19 cellular contexts compared by ENCODE assay signal in the genomic region with DNA sequence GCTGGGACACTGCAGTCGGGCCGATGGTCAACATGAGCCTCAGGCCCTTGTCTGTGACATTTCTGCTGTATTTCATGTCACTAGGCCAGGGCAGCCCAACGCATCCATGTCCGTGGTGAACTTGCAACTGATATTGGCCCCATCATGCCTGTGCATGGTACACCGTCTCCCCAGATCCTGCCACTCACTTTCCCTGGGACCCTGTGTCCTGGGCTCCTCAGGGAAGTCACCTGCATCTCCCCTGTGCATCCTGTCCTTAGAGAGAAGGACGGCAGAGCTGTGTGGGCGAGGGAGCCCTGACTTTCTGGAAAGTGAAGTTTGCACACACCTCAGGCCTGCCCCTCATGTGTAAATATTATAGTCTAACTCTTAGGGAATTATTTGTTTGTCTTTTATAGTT.
DNase-seq lines count a peak whose midpoint lies in the region; TF ChIP-seq lines count a peak whose summit lies in the region.
"Had no signal": no experiment of that assay in that cellular context is flagged by ENCODE, and none has a peak within 500 bp of the region (broad histone marks: within the 10 kb centered on the region; RNA-seq: fewer than 3 reads in every experiment).

No MANE protein-coding gene starts in this region.

- H3K56ac ChIP-seq in mesendoderm (ENCODE audit: low read length), result peak overlapping the region; percentile 80

- H3K4me2 ChIP-seq in mesendoderm (ENCODE audit: low read length), result no peak overlapping the region
- no peak overlapping the region for H3K4me2 ChIP-seq in osteoblast (ENCODE audit: insufficient read depth, low read length)

- no peak overlapping the region for H2BK5ac ChIP-seq in mesendoderm (ENCODE audit: low read length)

- no peaks in the 10 kb centered on the region for H3K9me3 ChIP-seq in osteoblast (ENCODE audit: low read depth, low read length)
- H3K9me3 ChIP-seq: BLaER1, HAP-1 had no signal

- H3K27ac Mint-ChIP-seq in activated naive CD8-positive, alpha-beta T cell treated with anti-CD3 and anti-CD28 coated beads for 36 hours, result no peak overlapping the region
- H3K27ac Mint-ChIP-seq: B cell; CD4-positive, CD25-positive, alpha-beta regulatory T cell; CD8-positive, alpha-beta T cell; HFFc6 had no signal

- no peaks in the 10 kb centered on the region for H3K79me1 ChIP-seq in mesendoderm (ENCODE audit: low read length)

- no peaks in the 10 kb centered on the region for H3K9me3 Mint-ChIP-seq in activated naive CD8-positive, alpha-beta T cell treated with anti-CD3 and anti-CD28 coated beads for 36 hours
- H3K9me3 Mint-ChIP-seq: CD8-positive, alpha-beta T cell; HFFc6 had no signal

- peak overlapping the region; percentile 81; the same call in 1 of the 2 replicates for H3K27ac ChIP-seq in RWPE1
- no peak overlapping the region for H3K27ac ChIP-seq in mesendoderm (ENCODE audit: low read depth, low read length)
- H3K27ac ChIP-seq in osteoblast (ENCODE audit: low read depth, low read length), result no peak overlapping the region
- H3K27ac ChIP-seq: BLaER1, C4-2B had no signal

- H4K20me1 ChIP-seq in osteoblast (ENCODE audit: insufficient read depth, low read length), result no peaks in the 10 kb centered on the region
- H4K20me1 ChIP-seq: BLaER1 had no signal

- H3K79me2 ChIP-seq in mesendoderm (ENCODE audit: control insufficient read depth, insufficient read depth, low read length) (no peaks in the 10 kb centered on the region), osteoblast (ENCODE audit: insufficient read depth, low read length) (no peaks in the 10 kb centered on the region)

- H3K4ac ChIP-seq in mesendoderm (ENCODE audit: low read depth, low read length), result no peak overlapping the region

- no peak overlapping the region for H3K9ac ChIP-seq in mesendoderm (ENCODE audit: low read length)
- H3K9ac ChIP-seq: BLaER1 had no signal

- H3K27me3 Mint-ChIP-seq in activated naive CD8-positive, alpha-beta T cell treated with anti-CD3 and anti-CD28 coated beads for 36 hours, result no peaks in the 10 kb centered on the region

- no peak overlapping the region for H2BK120ac ChIP-seq in mesendoderm (ENCODE audit: low read depth, low read length)

- peaks cover 13% of the 10 kb centered on the region for H3K4me1 ChIP-seq in mesendoderm (ENCODE audit: control insufficient read depth, low read depth, low read length)
- H3K4me1 ChIP-seq in osteoblast (ENCODE audit: insufficient read depth, low read length), result peaks cover 19% of the 10 kb centered on the region
- H3K4me1 ChIP-seq: HAP-1 had no signal

- H2BK15ac ChIP-seq in mesendoderm (replicated peaks; ENCODE audit: low read depth), result no peak overlapping the region

- DNase-seq in RWPE1 (ENCODE audit: low spot score), result no peak
- no peak for DNase-seq in mesendoderm
- peak; percentile 15 for DNase-seq in osteoblast (ENCODE audit: insufficient read length, low spot score, missing footprints)
- DNase-seq in activated naive CD8-positive, alpha-beta T cell treated with anti-CD3 and anti-CD28 coated beads for 36 hours, result no peak
- no peak for DNase-seq in AG08396 (ENCODE audit: low spot score)
- no peak for DNase-seq in central memory CD4-positive, alpha-beta T cell
- DNase-seq: CD4-positive, CD25-positive, alpha-beta regulatory T cell; CD8-positive, alpha-beta T cell; DMS 273 treated with DMSO at 0.1 percent for 48 hours; DMS79; EL; GDM1; GOT3; HFFc6 had no signal

- no peak overlapping the region for H2AFZ ChIP-seq in osteoblast (ENCODE audit: low read length)

- no CpG with 5 or more reads among the region's 7 CpGs for WGBS in mesendoderm (ENCODE audit: extremely low coverage, insufficient coverage, low lambda C conversion rate)

- no peaks in the 10 kb centered on the region for H3K4me1 Mint-ChIP-seq in activated naive CD8-positive, alpha-beta T cell treated with anti-CD3 and anti-CD28 coated beads for 36 hours
- H3K4me1 Mint-ChIP-seq: B cell; CD4-positive, CD25-positive, alpha-beta regulatory T cell had no signal

- CTCF ChIA-PET in RWPE1 (lab: Yijun Ruan, JAX), result interaction anchor here (0.6 to 0.7 kb wide), 2 partner anchors 28 to 180 kb away, joined by 3 read pairs; no protein-coding TSS in a partner anchor

- H3K36me3 ChIP-seq in mesendoderm (ENCODE audit: control insufficient read depth, insufficient read depth, low read length) (no peaks in the 10 kb centered on the region), osteoblast (ENCODE audit: insufficient read depth, low read length) (no peaks in the 10 kb centered on the region)
- H3K36me3 ChIP-seq: BLaER1, HAP-1 had no signal

- H4K8ac ChIP-seq in mesendoderm (ENCODE audit: low read depth, low read length), result no peak overlapping the region

- H3K36me3 Mint-ChIP-seq in activated naive CD8-positive, alpha-beta T cell treated with anti-CD3 and anti-CD28 coated beads for 36 hours, result no peaks in the 10 kb centered on the region
- H3K36me3 Mint-ChIP-seq: CD4-positive, CD25-positive, alpha-beta regulatory T cell; CD8-positive, alpha-beta T cell had no signal

- no peak overlapping the region for H4K5ac ChIP-seq in mesendoderm (ENCODE audit: low read length)

- TF ChIP-seq CTCF in RWPE1 (conservative IDR thresholded peaks at IDR 0.05; ENCODE audit: low read depth), result no peak
- no peak for TF ChIP-seq CTCF in osteoblast (IDR thresholded peaks at IDR 0.05; ENCODE audit: extremely low read depth, low read depth, low read length)

- POLR2A ChIA-PET in RWPE1 (lab: Yijun Ruan, JAX; ENCODE audit: low non-redundant PET), result no interaction called here

- H3K27me3 ChIP-seq in mesendoderm (ENCODE audit: insufficient read depth, low read length, poor library complexity) (no peaks in the 10 kb centered on the region), osteoblast (ENCODE audit: insufficient read depth, low read length) (no peaks in the 10 kb centered on the region)
- H3K27me3 ChIP-seq: BLaER1 had no signal

- no peak overlapping the region for H3K23ac ChIP-seq in mesendoderm (ENCODE audit: low read length)

- peak overlapping the region; percentile 93 for H2AK5ac ChIP-seq in mesendoderm (ENCODE audit: low read length)

- no peak overlapping the region for H3K18ac ChIP-seq in mesendoderm (ENCODE audit: low read length)

- no peak overlapping the region for H3K4me3 Mint-ChIP-seq in activated naive CD8-positive, alpha-beta T cell treated with anti-CD3 and anti-CD28 coated beads for 36 hours
- H3K4me3 Mint-ChIP-seq: B cell; CD4-positive, CD25-positive, alpha-beta regulatory T cell; CD8-positive, alpha-beta T cell; HFFc6 had no signal

- H3K4me3 ChIP-seq in mesendoderm (ENCODE audit: low read length) (no peak overlapping the region), osteoblast (ENCODE audit: insufficient read depth, low read length) (no peak overlapping the region)
- H3K4me3 ChIP-seq: BLaER1, GM12878, HAP-1 had no signal
